23 cellular contexts compared by ENCODE assay signal in the genomic region with DNA sequence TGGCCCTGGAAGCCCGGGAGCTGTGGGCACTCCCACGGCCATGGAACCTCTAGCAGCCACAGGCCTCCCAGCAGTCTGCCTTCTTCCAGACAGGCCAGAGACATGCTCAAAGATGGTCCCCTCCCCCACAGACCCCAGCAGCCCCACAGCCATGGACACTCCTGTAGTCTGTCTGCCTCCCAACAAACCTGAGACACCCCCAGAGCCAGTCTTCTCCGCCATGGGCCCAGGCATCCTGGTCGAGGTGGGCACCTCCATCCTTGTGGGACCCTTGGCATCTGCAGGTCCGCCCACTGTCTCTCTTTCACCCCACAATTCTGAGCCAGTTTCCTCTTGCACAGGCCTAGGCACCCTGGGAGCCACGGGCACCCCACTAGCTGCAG.
"Had no signal": no experiment of that assay in that cellular context is flagged by ENCODE, and none has a peak within 500 bp of the region (broad histone marks: within the 10 kb centered on the region; RNA-seq: fewer than 3 reads in every experiment).

No MANE protein-coding gene starts in this region.

- H3K27me3 Mint-ChIP-seq: activated CD8-positive, alpha-beta T cell treated with anti-CD3 and anti-CD28 coated beads for 36 hours; activated naive CD4-positive, alpha-beta T cell treated with anti-CD3 and anti-CD28 coated beads, Interleukin-2, amount 50 U/mL, for 24 hours; naive B cell; progenitor cell of endocrine pancreas had no signal

- H3K9me3 ChIP-seq: adrenal gland, esophagus squamous epithelium, heart right ventricle, mucosa of descending colon, SK-N-SH, stomach had no signal

- DNase-seq: activated CD4-positive, alpha-beta T cell treated with anti-CD3 and anti-CD28 coated beads for 48 hours; activated CD4-positive, CD25-positive, alpha-beta regulatory T cell; activated CD8-positive, alpha-beta T cell treated with anti-CD3 and anti-CD28 coated beads for 36 hours; activated effector memory CD4-positive, alpha-beta T cell treated with Interleukin-2 at 50 U/mL for 16 hours; activated T-cell treated with anti-CD3 and anti-CD28 coated beads, Interleukin-2, amount 50 U/mL, for 4 hours; dermis blood vessel endothelial cell; effector memory CD4-positive, alpha-beta T cell; esophagus squamous epithelium; heart right ventricle; mesenchymal stem cell; mucosa of descending colon; naive B cell; occipital lobe; SK-N-SH; stimulated activated CD4-positive, alpha-beta T cell treated with anti-CD3 and anti-CD28 coated beads, Interleukin-12 subunit alpha, Interleukin-12 subunit beta, amount 100 ng/mL, for 4 hours; stimulated activated CD4-positive, alpha-beta T cell treated with anti-CD3 and anti-CD28 coated beads, Interleukin-1b, Interleukin-23, amount 100 ng/mL, for 48 hours; stimulated activated CD8-positive, alpha-beta memory T cell treated with anti-CD3 and anti-CD28 coated beads, Interleukin-4, amount 100 ng/mL, for 48 hours; stomach; T1000; trophoblast cell had no signal

- H3K4me3 ChIP-seq: adrenal gland, esophagus squamous epithelium, heart right ventricle, mucosa of descending colon, stomach had no signal

- H3K9me3 Mint-ChIP-seq: activated CD8-positive, alpha-beta T cell treated with anti-CD3 and anti-CD28 coated beads for 36 hours; activated naive CD4-positive, alpha-beta T cell treated with anti-CD3 and anti-CD28 coated beads, Interleukin-2, amount 50 U/mL, for 24 hours; activated T-cell treated with anti-CD3 and anti-CD28 coated beads, Interleukin-2, amount 50 U/mL, for 4 hours had no signal

- H3K27ac ChIP-seq: adrenal gland, heart right ventricle, stomach had no signal

- H3K27ac Mint-ChIP-seq: activated CD8-positive, alpha-beta T cell treated with anti-CD3 and anti-CD28 coated beads for 36 hours had no signal

- H3K27me3 ChIP-seq: adrenal gland, esophagus squamous epithelium, heart right ventricle, stomach had no signal

- ATAC-seq: activated CD8-positive, alpha-beta T cell treated with anti-CD3 and anti-CD28 coated beads for 36 hours; activated T-cell treated with anti-CD3 and anti-CD28 coated beads, Interleukin-2, amount 50 U/mL, for 4 hours; heart right ventricle; mucosa of descending colon had no signal
